In genomic region chr3:81891496-81891895, GRCh38 we compare ENCODE assay signal across 18 cellular contexts.
DNase-seq lines count a peak whose midpoint lies in the region; ATAC-seq and TF ChIP-seq lines count a peak whose summit lies in the region.
"Had no signal": no experiment of that assay in that cellular context is flagged by ENCODE, and none has a peak within 500 bp of the region (broad histone marks: within the 10 kb centered on the region; RNA-seq: fewer than 3 reads in every experiment).

No MANE protein-coding gene starts in this region.

- DNase-seq in DND-41 = no peak
- peak; percentile 64 for DNase-seq in astrocyte of the hippocampus (ENCODE audit: low read depth, low spot score)
- DNase-seq in iPS-NIHi7 (ENCODE audit: extremely low spot score) = peak; percentile 11
- no peak for DNase-seq in UCSD-AML1 (lab: John Stamatoyannopoulos, UW; ENCODE audit: unreplicated experiment)
- DNase-seq in mammary epithelial cell = no peak
- no peak for DNase-seq in erythroblast (lab: John Stamatoyannopoulos, UW)
- DNase-seq: EL, GF-D8, HFFc6, KBM-7, MM.1S, NCI-H2029 treated with DMSO at 0.1 percent for 48 hours, NCI-H446 treated with DMSO at 0.1 percent for 48 hours, OCI-M1 had no signal

- TF ChIP-seq CTCF in DND-41 (IDR thresholded peaks at IDR 0.05; ENCODE audit: borderline replicate concordance, extremely low read depth, low read length, poor library complexity, severe bottlenecking) (no peak), mammary epithelial cell (conservative IDR thresholded peaks at IDR 0.05 in 1 of 2, IDR thresholded peaks at IDR 0.05 in 1 of 2; ENCODE audit: extremely low read depth in 1 of 2, insufficient read depth in 1 of 2, low read depth in 1 of 2, low read length in 2 of 2) (no peak)

- no peak for ATAC-seq in DND-41 (ENCODE audit: insufficient read depth, low read depth)
- ATAC-seq in GM19397 (IDR thresholded peaks at IDR 0.05; ENCODE audit: unreplicated experiment) = no peak

- H3K9ac ChIP-seq in DND-41 (ENCODE audit: low read depth, low read length) = no peak overlapping the region
- H3K9ac ChIP-seq in HUES48 (ENCODE audit: low read depth, low read length) = no peak overlapping the region
- H3K9ac ChIP-seq in mammary epithelial cell (ENCODE audit: insufficient read depth, low read length) = no peak overlapping the region

- H3K27me3 ChIP-seq in DND-41 (ENCODE audit: insufficient read depth, low read length, poor library complexity) (no peaks in the 10 kb centered on the region), HUES48 (ENCODE audit: control insufficient read depth, insufficient read depth, low read length) (no peaks in the 10 kb centered on the region), mammary epithelial cell (ENCODE audit: insufficient read depth, low read length) (no peaks in the 10 kb centered on the region)
- H3K27me3 ChIP-seq: SJSA1 had no signal

- H3K9me3 ChIP-seq in DND-41 (ENCODE audit: insufficient read depth, low read length, severe bottlenecking) (no peaks in the 10 kb centered on the region), HUES48 (ENCODE audit: control insufficient read depth, insufficient read depth, low read length) (peaks cover 4% of the 10 kb centered on the region; the same call in 1 of the 2 replicates), mammary epithelial cell (replicated peaks; ENCODE audit: insufficient read depth, low read length) (no peaks in the 10 kb centered on the region)
- H3K9me3 ChIP-seq: SJSA1 had no signal

- H3K36me3 ChIP-seq in DND-41 (ENCODE audit: insufficient read depth, low read length) (no peaks in the 10 kb centered on the region), HUES48 (ENCODE audit: control insufficient read depth, insufficient read depth, low read length) (no peaks in the 10 kb centered on the region), mammary epithelial cell (ENCODE audit: insufficient read depth, low read length) (no peaks in the 10 kb centered on the region)
- H3K36me3 ChIP-seq: SJSA1 had no signal

- in situ Hi-C loops in mammary epithelial cell (cut with MboI; ENCODE audit: low sequenced_read_pairs in 2 of 2) = no loop called here

- BruUV-seq in mammary epithelial cell (replicated peaks; lab: Mats Ljungman, UMichigan) = no TSS peak

- H3K4me2 ChIP-seq in DND-41 (ENCODE audit: insufficient read depth, low read length) (no peak overlapping the region), mammary epithelial cell (ENCODE audit: insufficient read depth, low read depth, low read length) (no peak overlapping the region)

- dilution Hi-C loops in mammary epithelial cell (cut with HindIII; ENCODE audit: low sequenced_read_pairs) = no loop called here

- TF ChIP-seq POLR2A in erythroblast (IDR thresholded peaks at IDR 0.05; ENCODE audit: low read length) = no peak

- H3K4me1 ChIP-seq in DND-41 (ENCODE audit: insufficient read depth, low read length) (peaks cover 17% of the 10 kb centered on the region), HUES48 (ENCODE audit: control insufficient read depth, insufficient read depth, low read length) (peaks cover 18% of the 10 kb centered on the region), mammary epithelial cell (ENCODE audit: insufficient read depth, low read length) (no peaks in the 10 kb centered on the region)
- H3K4me1 ChIP-seq: SJSA1 had no signal

- CTCF ChIA-PET in mammary epithelial cell (lab: Charles Lee; ENCODE audit: low non-redundant PET) = no interaction called here

- peak overlapping the region; percentile 36; the same call in 1 of the 2 replicates for H3K27ac ChIP-seq in DND-41 (ENCODE audit: low read length)
- H3K27ac ChIP-seq in HUES48 (ENCODE audit: low read depth, low read length) = peak overlapping the region; percentile 16
- no peak overlapping the region for H3K27ac ChIP-seq in mammary epithelial cell (ENCODE audit: insufficient read depth, low read depth, low read length)
- H3K27ac ChIP-seq: C4-2B, SJSA1 had no signal

- no peaks in the 10 kb centered on the region for H4K20me1 ChIP-seq in DND-41 (ENCODE audit: insufficient read depth, low read length)
- no peaks in the 10 kb centered on the region for H4K20me1 ChIP-seq in mammary epithelial cell (ENCODE audit: insufficient read depth, low read length)

- no peaks in the 10 kb centered on the region for H3K79me2 ChIP-seq in DND-41 (ENCODE audit: insufficient read depth, low read length)
- H3K79me2 ChIP-seq in mammary epithelial cell (ENCODE audit: insufficient read depth, low read length) = no peaks in the 10 kb centered on the region

- 54% methylated on average over 7 of the region's 7 CpGs for WGBS in mammary epithelial cell (ENCODE audit: low coverage, missing lambda C conversion rate)

- intact Hi-C loops in mammary epithelial cell (cut with micrococcal nuclease) = no loop called here

- H2AFZ ChIP-seq in DND-41 (ENCODE audit: low read depth, low read length) (peak overlapping the region; percentile 18; the same call in 1 of the 2 replicates), mammary epithelial cell (ENCODE audit: low read depth, low read length) (no peak overlapping the region)

- H3K4me3 ChIP-seq in DND-41 (ENCODE audit: low read depth in 1 of 2, low read length in 2 of 2) (no peak overlapping the region), HUES48 (ENCODE audit: low read depth, low read length) (no peak overlapping the region), mammary epithelial cell (replicated peaks in 1 of 3; ENCODE audit: insufficient read depth in 1 of 3, low read depth in 2 of 3, low read length in 3 of 3) (no peak overlapping the region)
- H3K4me3 ChIP-seq: SJSA1 had no signal

Comparison
In these comparisons a context has a peak if more than half of its experiments do, and no peak if none do; other contexts are left out.
1. DNase-seq: peak in astrocyte of the hippocampus (single experiment) and iPS-NIHi7 (single experiment); none in DND-41 (single experiment), UCSD-AML1 (single experiment), mammary epithelial cell (single experiment) and erythroblast (0 of 2).